21 cellular contexts compared by ENCODE assay signal in the genomic region with DNA sequence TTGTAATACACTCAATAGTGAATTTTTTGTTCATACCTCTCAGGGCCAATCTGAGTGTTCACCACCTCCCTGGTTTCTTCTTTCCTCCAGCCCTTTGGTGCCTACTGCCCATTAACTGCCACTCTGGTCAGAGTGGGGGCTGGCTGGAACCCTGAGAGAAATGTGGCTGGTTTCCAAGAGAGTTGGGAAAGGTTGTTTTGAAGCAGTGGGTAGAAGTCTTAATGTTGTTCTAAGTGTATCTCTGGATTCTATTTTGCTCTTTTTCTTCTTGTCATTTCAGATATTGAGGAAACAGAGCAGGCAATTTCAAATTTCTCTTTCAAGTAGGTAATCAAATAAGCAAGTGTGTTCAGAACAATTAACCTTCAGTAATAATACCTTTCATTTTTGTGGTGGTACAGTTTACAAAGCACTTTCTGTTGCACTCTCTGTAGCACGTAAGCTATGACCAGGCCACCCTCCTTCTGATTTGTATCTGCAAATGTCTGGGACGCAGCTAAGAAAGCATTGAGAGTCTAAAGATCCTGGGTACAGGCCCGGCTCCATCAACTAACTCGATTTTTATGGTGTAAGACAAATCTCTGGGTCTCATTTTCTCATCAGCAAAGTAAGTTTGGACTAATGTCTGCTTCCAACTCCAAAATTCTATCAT. TPM values are rescaled to one million over a fixed set of nuclear protein-coding genes. Genes with fewer than 3 reads are reported as not detected.
DNase-seq lines count a peak whose midpoint lies in the region; ATAC-seq and TF ChIP-seq lines count a peak whose summit lies in the region.
"Had no signal": no experiment of that assay in that cellular context is flagged by ENCODE, and none has a peak within 500 bp of the region (broad histone marks: within the 10 kb centered on the region; RNA-seq: fewer than 3 reads in every experiment).

No MANE protein-coding gene starts in this region.

- H3K36me3 Mint-ChIP-seq in WTC11 = peaks cover 30% of the 10 kb centered on the region
- H3K36me3 Mint-ChIP-seq in glutamatergic neuron (ENCODE audit: unreplicated experiment) = no peaks in the 10 kb centered on the region

- H4K20me1 ChIP-seq in smooth muscle cell (ENCODE audit: low read depth) (no peaks in the 10 kb centered on the region), GM23248 (ENCODE audit: insufficient read depth) (no peaks in the 10 kb centered on the region)

- H3K27ac Mint-ChIP-seq in WTC11 (peak overlapping the region; percentile 94), glutamatergic neuron (ENCODE audit: unreplicated experiment) (no peak overlapping the region)
- H3K27ac Mint-ChIP-seq: activated CD8-positive, alpha-beta T cell treated with anti-CD3 and anti-CD28 coated beads, Interleukin-2, amount 10 ng/mL, durations not matched to agents 7 days and 5 days; activated naive CD8-positive, alpha-beta T cell treated with anti-CD3 and anti-CD28 coated beads, Interleukin-2, amount 50 U/mL, for 24 hours; dendritic cell treated with granulocyte-macrophage colony-stimulating factor and Interleukin-4, amounts not matched to agents 40 ng/mL and 50 ng/mL, for 4 days had no signal

- H3K79me2 ChIP-seq in smooth muscle cell (ENCODE audit: low read depth) (no peaks in the 10 kb centered on the region), GM23248 (ENCODE audit: insufficient read depth) (no peaks in the 10 kb centered on the region)

- H3K4me2 ChIP-seq in smooth muscle cell = peak overlapping the region; percentile 79
- no peak overlapping the region for H3K4me2 ChIP-seq in GM23248 (ENCODE audit: unreplicated experiment)

- H2AFZ ChIP-seq in smooth muscle cell (ENCODE audit: low read depth) (peak overlapping the region; percentile 51), GM23248 (no peak overlapping the region)

- POLR2A ChIA-PET in WTC11 (lab: Charles Lee) = no interaction called here

- H3F3A ChIP-seq in smooth muscle cell (ENCODE audit: low read depth) = peaks cover 6% of the 10 kb centered on the region
- no peaks in the 10 kb centered on the region for H3F3A ChIP-seq in GM23248 (ENCODE audit: insufficient read depth)

- H3K9me3 Mint-ChIP-seq in WTC11 (no peaks in the 10 kb centered on the region), glutamatergic neuron (ENCODE audit: unreplicated experiment) (no peaks in the 10 kb centered on the region)
- H3K9me3 Mint-ChIP-seq: activated naive CD8-positive, alpha-beta T cell treated with anti-CD3 and anti-CD28 coated beads, Interleukin-2, amount 50 U/mL, for 24 hours; H9 had no signal

- H3K4me3 Mint-ChIP-seq in WTC11 (no peak overlapping the region), glutamatergic neuron (ENCODE audit: unreplicated experiment) (peak overlapping the region; percentile 32)
- H3K4me3 Mint-ChIP-seq: activated CD8-positive, alpha-beta T cell treated with anti-CD3 and anti-CD28 coated beads, Interleukin-2, amount 10 ng/mL, durations not matched to agents 7 days and 5 days; activated naive CD8-positive, alpha-beta T cell treated with anti-CD3 and anti-CD28 coated beads, Interleukin-2, amount 50 U/mL, for 24 hours; CD14-positive monocyte; dendritic cell treated with granulocyte-macrophage colony-stimulating factor and Interleukin-4, amounts not matched to agents 40 ng/mL and 50 ng/mL, for 4 days; H9 had no signal

- no peaks in the 10 kb centered on the region for H3K27me3 ChIP-seq in smooth muscle cell (ENCODE audit: low read depth)
- no peaks in the 10 kb centered on the region for H3K27me3 ChIP-seq in GM23248 (replicated peaks; ENCODE audit: insufficient read depth)
- H3K27me3 ChIP-seq: vagina had no signal

- ATAC-seq in WTC11 = no peak
- ATAC-seq: activated CD8-positive, alpha-beta T cell treated with anti-CD3 and anti-CD28 coated beads, Interleukin-2, amount 10 ng/mL, durations not matched to agents 7 days and 5 days; SK-N-SH treated with all-trans-retinoic acid at 6 μM for 48 hours had no signal

- peaks cover 88% of the 10 kb centered on the region for H3K4me1 Mint-ChIP-seq in WTC11
- H3K4me1 Mint-ChIP-seq in glutamatergic neuron (ENCODE audit: low read depth, unreplicated experiment) = peaks cover 11% of the 10 kb centered on the region
- H3K4me1 Mint-ChIP-seq: activated naive CD8-positive, alpha-beta T cell treated with anti-CD3 and anti-CD28 coated beads, Interleukin-2, amount 50 U/mL, for 24 hours had no signal

- no peak for TF ChIP-seq CTCF in WTC11 (IDR thresholded peaks at IDR 0.05)
- TF ChIP-seq CTCF in glutamatergic neuron (IDR thresholded peaks at IDR 0.05; ENCODE audit: partially characterized antibody, unreplicated experiment) = no peak
- no peak for TF ChIP-seq CTCF in smooth muscle cell (IDR thresholded peaks at IDR 0.05; ENCODE audit: borderline replicate concordance, insufficient read depth, poor library complexity, severe bottlenecking)
- TF ChIP-seq CTCF in GM13977 (IDR thresholded peaks at IDR 0.05; ENCODE audit: extremely low read depth, insufficient read depth, missing control alignments) = no peak

- no peaks in the 10 kb centered on the region for H3K9me3 ChIP-seq in mesodermal cell (ENCODE audit: control insufficient read depth, low read length)
- no peaks in the 10 kb centered on the region for H3K9me3 ChIP-seq in smooth muscle cell (replicated peaks; ENCODE audit: low read depth)
- no peaks in the 10 kb centered on the region for H3K9me3 ChIP-seq in GM23248 (ENCODE audit: low read depth)
- H3K9me3 ChIP-seq: vagina had no signal

- no peak overlapping the region for H3K4me3 ChIP-seq in mesodermal cell (ENCODE audit: extremely low read depth, insufficient read depth, low read length, poor library complexity, severe bottlenecking)
- H3K4me3 ChIP-seq in smooth muscle cell = no peak overlapping the region
- no peak overlapping the region for H3K4me3 ChIP-seq in GM23248
- H3K4me3 ChIP-seq: vagina had no signal

- no peaks in the 10 kb centered on the region for H3K27me3 Mint-ChIP-seq in WTC11 (ENCODE audit: low read depth)
- H3K27me3 Mint-ChIP-seq in glutamatergic neuron (ENCODE audit: unreplicated experiment) = no peaks in the 10 kb centered on the region
- H3K27me3 Mint-ChIP-seq: dendritic cell treated with granulocyte-macrophage colony-stimulating factor and Interleukin-4, amounts not matched to agents 40 ng/mL and 50 ng/mL, for 4 days had no signal

- H3K4me1 ChIP-seq in mesodermal cell (ENCODE audit: control insufficient read depth, insufficient read depth, low read length, poor library complexity, severe bottlenecking) = peaks cover 20% of the 10 kb centered on the region
- H3K4me1 ChIP-seq in smooth muscle cell (ENCODE audit: low read depth) = peaks cover 20% of the 10 kb centered on the region
- H3K4me1 ChIP-seq in GM23248 (ENCODE audit: insufficient read depth) = 0 out of 2 replicates have a peak, but pooled peaks cover 7% of the 10 kb centered on the region
- H3K4me1 ChIP-seq: vagina had no signal

- WGBS in mesodermal cell (ENCODE audit: insufficient coverage in 2 of 2), 2 experiments = 84 to 86% methylated on average over 4 of the region's 4 CpGs
- whole genome bisulfite sequencing in smooth muscle cell (ENCODE audit: low lambda C conversion rate) = 13% methylated on average over 4 of the region's 4 CpGs
- WGBS in GM23248 (ENCODE audit: low coverage in 1 of 2, low lambda C conversion rate in 2 of 2, missing lambda C conversion rate in 2 of 2), 2 experiments = 90 to 92% methylated on average over 4 of the region's 4 CpGs

- H3K36me3 ChIP-seq in mesodermal cell (ENCODE audit: control insufficient read depth, insufficient read depth, low read length) = peaks cover 33% of the 10 kb centered on the region
- H3K36me3 ChIP-seq in smooth muscle cell (ENCODE audit: low read depth) = no peaks in the 10 kb centered on the region
- H3K36me3 ChIP-seq in GM23248 (ENCODE audit: low read depth) = no peaks in the 10 kb centered on the region
- H3K36me3 ChIP-seq: vagina had no signal

- in situ Hi-C loops in GM13977 (cut with MboI; ENCODE audit: low pct_unique_long_range_greater_than_20kb, low sequenced_read_pairs, unreplicated experiment) (no loop called here), GM23248 (cut with MboI) (no loop called here)

- CTCF ChIA-PET in WTC11 (lab: Charles Lee) = interaction anchor here (0.6 kb wide), 1 partner anchor 200 kb away, joined by 5 read pairs; no protein-coding TSS in a partner anchor

- DNase-seq in WTC11 (ENCODE audit: low spot score) (no peak), glutamatergic neuron (no peak), smooth muscle cell (lab: John Stamatoyannopoulos, UW; ENCODE audit: unreplicated experiment) (no peak), GM13977 (ENCODE audit: low spot score) (no peak), GM23248 (no peak)
- DNase-seq in activated CD4-positive, alpha-beta T cell treated with anti-CD3 and anti-CD28 coated beads for 48 hours = no peak
- DNase-seq: activated CD8-positive, alpha-beta T cell treated with anti-CD3 and anti-CD28 coated beads, Interleukin-2, amount 10 ng/mL, durations not matched to agents 7 days and 5 days; activated gamma-delta T cell; activated naive CD8-positive, alpha-beta T cell treated with anti-CD3 and anti-CD28 coated beads, Interleukin-2, amount 50 U/mL, for 24 hours; H9; NCI-H1417 treated with DMSO at 0.1 percent for 48 hours; NCI-H2107; NCI-H524 treated with DMSO at 0.1 percent for 48 hours; T-helper 9 cell had no signal

- H3K9me2 ChIP-seq in GM23248 (ENCODE audit: insufficient read depth) = no peaks in the 10 kb centered on the region

- no peak overlapping the region for H3K9ac ChIP-seq in smooth muscle cell (ENCODE audit: low read depth)
- H3K9ac ChIP-seq in GM23248 = no peak overlapping the region

- H3K27ac ChIP-seq in mesodermal cell (ENCODE audit: low read depth, low read length, severe bottlenecking) (peak overlapping the region; percentile 85), smooth muscle cell (ENCODE audit: low read depth) (peak overlapping the region; percentile 70), GM23248 (no peak overlapping the region)
- H3K27ac ChIP-seq: vagina had no signal

TF ChIP-seq in WTC11, 78 proteins besides CTCF, POLR2A, EP300 and RAD21 (continues in another document):
- TF ChIP-seq, protein P1, sequence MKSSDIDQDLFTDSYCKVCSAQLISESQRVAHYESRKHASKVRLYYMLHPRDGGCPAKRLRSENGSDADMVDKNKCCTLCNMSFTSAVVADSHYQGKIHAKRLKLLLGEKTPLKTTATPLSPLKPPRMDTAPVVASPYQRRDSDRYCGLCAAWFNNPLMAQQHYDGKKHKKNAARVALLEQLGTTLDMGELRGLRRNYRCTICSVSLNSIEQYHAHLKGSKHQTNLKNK (CRISPR knock-in tag; IDR thresholded peaks at IDR 0.05) = no peak
- no peak for TF ChIP-seq ZNF263 (CRISPR knock-in tag; IDR thresholded peaks at IDR 0.05; ENCODE audit: low read depth)

RNA-seq across cellular contexts. Expression of a gene that starts 8.4 kb away (rescaled TPM):
- total RNA-seq in WTC11 (2021) = 45.9 to 77.9 TPM (median 53.8 TPM) in 3 replicates
- 1.6 TPM for total RNA-seq in glutamatergic neuron (ENCODE audit: unreplicated experiment)
- polyA plus RNA-seq in mesodermal cell (2013, experiment 1 of 2) = 10.5 TPM
- 14.6 TPM for polyA plus RNA-seq in mesodermal cell (2013, experiment 2 of 2)
- total RNA-seq in smooth muscle cell = 6.8 and 7.2 TPM in 2 replicates
- 2.1 and 3.1 TPM in 2 replicates for polyA plus RNA-seq in smooth muscle cell
- 1.8 and 2.5 TPM in 2 replicates for total RNA-seq in GM23248 (2014; rRNA removed; shearing (Covaris generic))
- polyA plus RNA-seq in GM23248 (2016; fragmentation: Nextera tagmentation; extraction: Ambion mirVana) = 1.7 and 2.3 TPM in 2 replicates
- total RNA-seq: activated CD8-positive, alpha-beta T cell treated with anti-CD3 and anti-CD28 coated beads, Interleukin-2, amount 10 ng/mL, durations not matched to agents 7 days and 5 days; endothelial cell of umbilical vein; lung microvascular endothelial cell had no signal
